8 cellular contexts compared by ENCODE assay signal in genomic region chr6:89357390-89357789, GRCh38. TPM values are rescaled to one million over a fixed set of nuclear protein-coding genes. Genes with fewer than 3 reads are reported as not detected.
DNase-seq lines count a peak whose midpoint lies in the region; ATAC-seq, FAIRE-seq and TF ChIP-seq lines count a peak whose summit lies in the region.

No MANE protein-coding gene starts in this region.

- TF ChIP-seq CTCF in kidney (IDR thresholded peaks at IDR 0.05; ENCODE audit: borderline replicate concordance, extremely low read depth, insufficient read depth): no peak
- no peak for TF ChIP-seq CTCF in tibial nerve (IDR thresholded peaks at IDR 0.05)

- peak; percentile 78 for DNase-seq in Jurkat, Clone E6-1 (ENCODE audit: low read depth, low spot score)
- DNase-seq in kidney (no peak), iPS-NIHi7 (ENCODE audit: extremely low spot score) (no peak), tibial nerve (ENCODE audit: low spot score in 2 of 2) (no peak), NCI-H345 treated with DMSO at 0.1 percent for 48 hours (lab: John Stamatoyannopoulos, UW; ENCODE audit: unreplicated experiment) (no peak)
- no peak for DNase-seq in activated effector memory CD4-positive, alpha-beta T cell treated with Interleukin-2 at 50 U/mL for 16 hours

- H3K4me3 ChIP-seq in Jurkat, Clone E6-1 (ENCODE audit: low read length): peak overlapping the region; percentile 41
- H3K4me3 ChIP-seq in kidney (ENCODE audit: low read length in 2 of 2) (peak overlapping the region; percentile 37 to 42), tibial nerve (peak overlapping the region in 2 of 4 donors; percentile 7 to 27)

- no peaks in the 10 kb centered on the region for H3K4me1 ChIP-seq in kidney (ENCODE audit: control insufficient read depth in 1 of 2, insufficient read depth in 1 of 2, low read depth in 1 of 2, low read length in 2 of 2)
- peaks cover 0 to 5% (median 2%) of the 10 kb centered on the region in 4 donors for H3K4me1 ChIP-seq in tibial nerve

- H3K9me3 ChIP-seq in kidney (ENCODE audit: control insufficient read depth in 1 of 2, low read length in 2 of 2): no peaks in the 10 kb centered on the region
- no peaks in the 10 kb centered on the region for H3K9me3 ChIP-seq in tibial nerve

- intact Hi-C loops in kidney (cut with DNase I): no loop called here

- FAIRE-seq in kidney (lab: Jason Lieb, UNC): no peak

- 42 to 51% methylated on average over 3 of the region's 3 CpGs for WGBS in tibial nerve, 2 donors

- no peak overlapping the region for H3K27ac ChIP-seq in kidney (ENCODE audit: low read depth in 2 of 2, low read length in 2 of 2)
- H3K27ac ChIP-seq in tibial nerve: peak overlapping the region in 2 of 4 donors; percentile 31 to 43

- no peak overlapping the region for H3K9ac ChIP-seq in kidney (ENCODE audit: low read length in 2 of 2)

- TF ChIP-seq EP300 in tibial nerve (IDR thresholded peaks at IDR 0.05): no peak

- ATAC-seq in GM18498 (IDR thresholded peaks at IDR 0.05; ENCODE audit: unreplicated experiment): peak; percentile 54
- ATAC-seq in GM21447 (IDR thresholded peaks at IDR 0.05; ENCODE audit: unreplicated experiment): peak; percentile 55

- no peaks in the 10 kb centered on the region for H3K27me3 ChIP-seq in tibial nerve

- no peak for TF ChIP-seq POLR2A in tibial nerve (IDR thresholded peaks at IDR 0.05)

- no peaks in the 10 kb centered on the region for H3K36me3 ChIP-seq in kidney (ENCODE audit: control insufficient read depth in 1 of 2, insufficient read depth in 2 of 2, low read length in 2 of 2)
- no peaks in the 10 kb centered on the region for H3K36me3 ChIP-seq in tibial nerve

RNA-seq across cellular contexts. Expression of gene UBE2J1, which starts 4.9 kb away (rescaled TPM):
- polyA plus RNA-seq in Jurkat, Clone E6-1 (2012; ENCODE audit: insufficient read depth, insufficient read length): 31.6 TPM
- total RNA-seq in kidney (47.3 TPM), tibial nerve (10 to 100 TPM; 25.3 to 30.4 (median 26.7) TPM)
- 22.8 TPM for polyA plus RNA-seq in kidney (ENCODE audit: insufficient read depth, low read depth, low replicate concordance)

RNA-seq across cellular contexts. Expression of gene GABRR2, which starts 42.3 kb away (rescaled TPM):
- not detected for polyA plus RNA-seq in Jurkat, Clone E6-1 (2012; ENCODE audit: insufficient read depth, insufficient read length)
- total RNA-seq in kidney: 0.38 TPM
- polyA plus RNA-seq in kidney (ENCODE audit: insufficient read depth, low read depth, low replicate concordance): not detected
- 1 to 10 TPM in 1 of 4 donors, under 1 TPM in 1, not detected in 2; 0.84 to 3.6 TPM for total RNA-seq in tibial nerve

RNA-seq across cellular contexts. Expression of gene RRAGD, which starts 54.7 kb away (rescaled TPM):
- 21.2 TPM for polyA plus RNA-seq in Jurkat, Clone E6-1 (2012; ENCODE audit: insufficient read depth, insufficient read length)
- total RNA-seq in kidney (31.5 TPM), tibial nerve (10 to 100 TPM; 10.9 to 21.3 (median 15.2) TPM)
- 51.6 TPM for polyA plus RNA-seq in kidney (ENCODE audit: insufficient read depth, low read depth, low replicate concordance)
